1 cellular context compared by ENCODE assay signal in the genomic region with DNA sequence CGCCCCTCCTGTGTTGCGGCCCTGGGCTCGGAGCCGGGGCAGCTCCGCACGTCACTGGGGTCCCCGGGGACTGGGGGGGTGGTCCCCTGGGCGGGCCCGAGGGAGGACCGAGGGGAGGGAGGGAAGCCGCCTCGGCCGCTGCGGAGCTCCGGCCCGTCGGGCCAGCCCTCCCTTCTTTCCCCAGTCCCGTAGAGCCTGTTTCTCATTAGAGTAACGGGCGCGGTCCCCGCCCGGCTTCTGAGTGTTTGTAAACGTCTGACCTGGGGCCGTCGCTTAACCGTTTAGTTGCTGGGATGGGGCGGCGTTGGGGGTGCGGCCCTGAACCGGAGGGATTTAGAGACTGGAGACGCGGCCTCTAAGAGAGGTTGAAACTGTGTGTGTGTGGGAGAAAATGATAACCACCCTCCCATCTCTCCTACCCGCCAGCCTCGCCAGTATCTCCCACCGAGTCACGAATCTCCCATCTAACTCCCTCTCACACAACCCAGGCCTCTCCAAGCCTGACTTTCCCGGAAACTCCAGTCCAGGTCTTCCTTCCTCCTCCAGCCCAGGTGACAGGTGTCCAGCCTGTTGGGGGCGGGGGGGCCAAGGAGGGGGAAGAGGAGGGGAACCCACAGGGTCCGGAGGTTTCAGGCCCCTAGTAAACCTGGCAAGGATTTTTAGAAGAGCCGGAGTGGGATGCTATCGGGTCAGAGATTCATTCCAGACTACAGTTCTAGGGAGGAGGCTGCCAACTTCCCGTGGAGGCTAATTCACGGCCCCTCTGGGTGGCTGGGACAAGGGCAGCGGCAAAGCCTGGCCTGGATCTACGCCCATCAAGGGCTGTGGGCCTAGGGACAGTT.
TF ChIP-seq lines count a peak whose summit lies in the region.

No MANE protein-coding gene starts in this region.

TF ChIP-seq in HepG2, 621 proteins besides CTCF, POLR2A, EP300 and RAD21 (continued from another document and continues in another):
- TF ChIP-seq, protein P1, sequence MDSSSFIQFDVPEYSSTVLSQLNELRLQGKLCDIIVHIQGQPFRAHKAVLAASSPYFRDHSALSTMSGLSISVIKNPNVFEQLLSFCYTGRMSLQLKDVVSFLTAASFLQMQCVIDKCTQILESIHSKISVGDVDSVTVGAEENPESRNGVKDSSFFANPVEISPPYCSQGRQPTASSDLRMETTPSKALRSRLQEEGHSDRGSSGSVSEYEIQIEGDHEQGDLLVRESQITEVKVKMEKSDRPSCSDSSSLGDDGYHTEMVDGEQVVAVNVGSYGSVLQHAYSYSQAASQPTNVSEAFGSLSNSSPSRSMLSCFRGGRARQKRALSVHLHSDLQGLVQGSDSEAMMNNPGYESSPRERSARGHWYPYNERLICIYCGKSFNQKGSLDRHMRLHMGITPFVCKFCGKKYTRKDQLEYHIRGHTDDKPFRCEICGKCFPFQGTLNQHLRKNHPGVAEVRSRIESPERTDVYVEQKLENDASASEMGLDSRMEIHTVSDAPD (CRISPR knock-in tag; IDR thresholded peaks at IDR 0.05): peak; percentile 83; the same call in 1 of the 2 replicates
- TF ChIP-seq, protein P2, sequence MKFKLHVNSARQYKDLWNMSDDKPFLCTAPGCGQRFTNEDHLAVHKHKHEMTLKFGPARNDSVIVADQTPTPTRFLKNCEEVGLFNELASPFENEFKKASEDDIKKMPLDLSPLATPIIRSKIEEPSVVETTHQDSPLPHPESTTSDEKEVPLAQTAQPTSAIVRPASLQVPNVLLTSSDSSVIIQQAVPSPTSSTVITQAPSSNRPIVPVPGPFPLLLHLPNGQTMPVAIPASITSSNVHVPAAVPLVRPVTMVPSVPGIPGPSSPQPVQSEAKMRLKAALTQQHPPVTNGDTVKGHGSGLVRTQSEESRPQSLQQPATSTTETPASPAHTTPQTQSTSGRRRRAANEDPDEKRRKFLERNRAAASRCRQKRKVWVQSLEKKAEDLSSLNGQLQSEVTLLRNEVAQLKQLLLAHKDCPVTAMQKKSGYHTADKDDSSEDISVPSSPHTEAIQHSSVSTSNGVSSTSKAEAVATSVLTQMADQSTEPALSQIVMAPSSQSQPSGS (CRISPR knock-in tag; IDR thresholded peaks at IDR 0.05): no peak; the same call in 1 of the 2 replicates
- TF ChIP-seq, protein P3, sequence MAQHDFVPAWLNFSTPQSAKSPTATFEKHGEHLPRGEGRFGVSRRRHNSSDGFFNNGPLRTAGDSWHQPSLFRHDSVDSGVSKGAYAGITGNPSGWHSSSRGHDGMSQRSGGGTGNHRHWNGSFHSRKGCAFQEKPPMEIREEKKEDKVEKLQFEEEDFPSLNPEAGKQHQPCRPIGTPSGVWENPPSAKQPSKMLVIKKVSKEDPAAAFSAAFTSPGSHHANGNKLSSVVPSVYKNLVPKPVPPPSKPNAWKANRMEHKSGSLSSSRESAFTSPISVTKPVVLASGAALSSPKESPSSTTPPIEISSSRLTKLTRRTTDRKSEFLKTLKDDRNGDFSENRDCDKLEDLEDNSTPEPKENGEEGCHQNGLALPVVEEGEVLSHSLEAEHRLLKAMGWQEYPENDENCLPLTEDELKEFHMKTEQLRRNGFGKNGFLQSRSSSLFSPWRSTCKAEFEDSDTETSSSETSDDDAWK (CRISPR knock-in tag; IDR thresholded peaks at IDR 0.05): no peak
- TF ChIP-seq, protein P4, sequence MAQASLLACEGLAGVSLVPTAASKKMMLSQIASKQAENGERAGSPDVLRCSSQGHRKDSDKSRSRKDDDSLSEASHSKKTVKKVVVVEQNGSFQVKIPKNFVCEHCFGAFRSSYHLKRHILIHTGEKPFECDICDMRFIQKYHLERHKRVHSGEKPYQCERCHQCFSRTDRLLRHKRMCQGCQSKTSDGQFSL (CRISPR knock-in tag; IDR thresholded peaks at IDR 0.05): peak; percentile 91
- no peak; the same call in 1 of the 2 replicates for TF ChIP-seq ZNF607 (CRISPR knock-in tag; IDR thresholded peaks at IDR 0.05; ENCODE audit: borderline replicate concordance)
- no peak for TF ChIP-seq ZSCAN22 (CRISPR knock-in tag; IDR thresholded peaks at IDR 0.05)
- TF ChIP-seq, protein P5, sequence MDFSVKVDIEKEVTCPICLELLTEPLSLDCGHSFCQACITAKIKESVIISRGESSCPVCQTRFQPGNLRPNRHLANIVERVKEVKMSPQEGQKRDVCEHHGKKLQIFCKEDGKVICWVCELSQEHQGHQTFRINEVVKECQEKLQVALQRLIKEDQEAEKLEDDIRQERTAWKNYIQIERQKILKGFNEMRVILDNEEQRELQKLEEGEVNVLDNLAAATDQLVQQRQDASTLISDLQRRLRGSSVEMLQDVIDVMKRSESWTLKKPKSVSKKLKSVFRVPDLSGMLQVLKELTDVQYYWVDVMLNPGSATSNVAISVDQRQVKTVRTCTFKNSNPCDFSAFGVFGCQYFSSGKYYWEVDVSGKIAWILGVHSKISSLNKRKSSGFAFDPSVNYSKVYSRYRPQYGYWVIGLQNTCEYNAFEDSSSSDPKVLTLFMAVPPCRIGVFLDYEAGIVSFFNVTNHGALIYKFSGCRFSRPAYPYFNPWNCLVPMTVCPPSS (IDR thresholded peaks at IDR 0.05): no peak
- no peak for TF ChIP-seq ONECUT2 (CRISPR knock-in tag; IDR thresholded peaks at IDR 0.05)
- no peak for TF ChIP-seq HOXA9 (CRISPR knock-in tag; IDR thresholded peaks at IDR 0.05; ENCODE audit: borderline replicate concordance)
- TF ChIP-seq ZNF350 (CRISPR knock-in tag; IDR thresholded peaks at IDR 0.05; ENCODE audit: borderline replicate concordance, low read depth): peak; percentile 79
- peak; percentile 93 for TF ChIP-seq NRL (CRISPR knock-in tag; IDR thresholded peaks at IDR 0.05; ENCODE audit: borderline replicate concordance)
- TF ChIP-seq, protein P6, sequence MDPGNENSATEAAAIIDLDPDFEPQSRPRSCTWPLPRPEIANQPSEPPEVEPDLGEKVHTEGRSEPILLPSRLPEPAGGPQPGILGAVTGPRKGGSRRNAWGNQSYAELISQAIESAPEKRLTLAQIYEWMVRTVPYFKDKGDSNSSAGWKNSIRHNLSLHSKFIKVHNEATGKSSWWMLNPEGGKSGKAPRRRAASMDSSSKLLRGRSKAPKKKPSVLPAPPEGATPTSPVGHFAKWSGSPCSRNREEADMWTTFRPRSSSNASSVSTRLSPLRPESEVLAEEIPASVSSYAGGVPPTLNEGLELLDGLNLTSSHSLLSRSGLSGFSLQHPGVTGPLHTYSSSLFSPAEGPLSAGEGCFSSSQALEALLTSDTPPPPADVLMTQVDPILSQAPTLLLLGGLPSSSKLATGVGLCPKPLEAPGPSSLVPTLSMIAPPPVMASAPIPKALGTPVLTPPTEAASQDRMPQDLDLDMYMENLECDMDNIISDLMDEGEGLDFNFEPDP (CRISPR knock-in tag; conservative IDR thresholded peaks at IDR 0.05): peak; percentile 97; the same call in 1 of the 2 replicates
- no peak; the same call in 1 of the 2 replicates for TF ChIP-seq AKAP8 (CRISPR knock-in tag; IDR thresholded peaks at IDR 0.05)
- TF ChIP-seq, protein P7, sequence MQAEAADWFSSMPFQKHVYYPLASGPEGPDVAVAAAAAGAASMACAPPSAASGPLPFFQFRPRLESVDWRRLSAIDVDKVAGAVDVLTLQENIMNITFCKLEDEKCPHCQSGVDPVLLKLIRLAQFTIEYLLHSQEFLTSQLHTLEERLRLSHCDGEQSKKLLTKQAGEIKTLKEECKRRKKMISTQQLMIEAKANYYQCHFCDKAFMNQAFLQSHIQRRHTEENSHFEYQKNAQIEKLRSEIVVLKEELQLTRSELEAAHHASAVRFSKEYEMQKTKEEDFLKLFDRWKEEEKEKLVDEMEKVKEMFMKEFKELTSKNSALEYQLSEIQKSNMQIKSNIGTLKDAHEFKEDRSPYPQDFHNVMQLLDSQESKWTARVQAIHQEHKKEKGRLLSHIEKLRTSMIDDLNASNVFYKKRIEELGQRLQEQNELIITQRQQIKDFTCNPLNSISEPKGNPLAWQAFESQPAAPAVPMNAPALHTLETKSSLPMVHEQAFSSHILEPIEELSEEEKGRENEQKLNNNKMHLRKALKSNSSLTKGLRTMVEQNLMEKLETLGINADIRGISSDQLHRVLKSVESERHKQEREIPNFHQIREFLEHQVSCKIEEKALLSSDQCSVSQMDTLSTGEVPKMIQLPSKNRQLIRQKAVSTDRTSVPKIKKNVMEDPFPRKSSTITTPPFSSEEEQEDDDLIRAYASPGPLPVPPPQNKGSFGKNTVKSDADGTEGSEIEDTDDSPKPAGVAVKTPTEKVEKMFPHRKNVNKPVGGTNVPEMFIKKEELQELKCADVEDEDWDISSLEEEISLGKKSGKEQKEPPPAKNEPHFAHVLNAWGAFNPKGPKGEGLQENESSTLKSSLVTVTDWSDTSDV (CRISPR knock-in tag; IDR thresholded peaks at IDR 0.05): peak; percentile 12; the same call in 1 of the 2 replicates
- peak; percentile 63; the same call in 1 of the 2 replicates for TF ChIP-seq DNMT1 (CRISPR knock-in tag; IDR thresholded peaks at IDR 0.05)
- TF ChIP-seq HNRNPK (IDR thresholded peaks at IDR 0.05; ENCODE audit: low read depth, low read length, poor library complexity, severe bottlenecking): peak; percentile 41
- TF ChIP-seq ZNF616 (CRISPR knock-in tag; IDR thresholded peaks at IDR 0.05; ENCODE audit: low read depth): no peak
- peak; percentile 70; the same call in 1 of the 2 replicates for TF ChIP-seq ZFP36L1 (CRISPR knock-in tag; IDR thresholded peaks at IDR 0.05)
- TF ChIP-seq HDAC6 (IDR thresholded peaks at IDR 0.05; ENCODE audit: low read depth, low read length): no peak
- 0 out of 2 replicates have a peak, but pooled peaks have one; percentile 13 for TF ChIP-seq ZNF292 (CRISPR knock-in tag; IDR thresholded peaks at IDR 0.05; ENCODE audit: borderline replicate concordance, low read depth)
- TF ChIP-seq FOXO1 (CRISPR knock-in tag; IDR thresholded peaks at IDR 0.05): peak; percentile 7; the same call in 1 of the 2 replicates
- TF ChIP-seq, protein P8, sequence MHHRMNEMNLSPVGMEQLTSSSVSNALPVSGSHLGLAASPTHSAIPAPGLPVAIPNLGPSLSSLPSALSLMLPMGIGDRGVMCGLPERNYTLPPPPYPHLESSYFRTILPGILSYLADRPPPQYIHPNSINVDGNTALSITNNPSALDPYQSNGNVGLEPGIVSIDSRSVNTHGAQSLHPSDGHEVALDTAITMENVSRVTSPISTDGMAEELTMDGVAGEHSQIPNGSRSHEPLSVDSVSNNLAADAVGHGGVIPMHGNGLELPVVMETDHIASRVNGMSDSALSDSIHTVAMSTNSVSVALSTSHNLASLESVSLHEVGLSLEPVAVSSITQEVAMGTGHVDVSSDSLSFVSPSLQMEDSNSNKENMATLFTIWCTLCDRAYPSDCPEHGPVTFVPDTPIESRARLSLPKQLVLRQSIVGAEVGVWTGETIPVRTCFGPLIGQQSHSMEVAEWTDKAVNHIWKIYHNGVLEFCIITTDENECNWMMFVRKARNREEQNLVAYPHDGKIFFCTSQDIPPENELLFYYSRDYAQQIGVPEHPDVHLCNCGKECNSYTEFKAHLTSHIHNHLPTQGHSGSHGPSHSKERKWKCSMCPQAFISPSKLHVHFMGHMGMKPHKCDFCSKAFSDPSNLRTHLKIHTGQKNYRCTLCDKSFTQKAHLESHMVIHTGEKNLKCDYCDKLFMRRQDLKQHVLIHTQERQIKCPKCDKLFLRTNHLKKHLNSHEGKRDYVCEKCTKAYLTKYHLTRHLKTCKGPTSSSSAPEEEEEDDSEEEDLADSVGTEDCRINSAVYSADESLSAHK (CRISPR knock-in tag; IDR thresholded peaks at IDR 0.05; ENCODE audit: borderline replicate concordance): no peak; the same call in 1 of the 2 replicates
- TF ChIP-seq MTF2 (CRISPR knock-in tag; IDR thresholded peaks at IDR 0.05; ENCODE audit: borderline replicate concordance): peak; percentile 98
- TF ChIP-seq, protein P9, sequence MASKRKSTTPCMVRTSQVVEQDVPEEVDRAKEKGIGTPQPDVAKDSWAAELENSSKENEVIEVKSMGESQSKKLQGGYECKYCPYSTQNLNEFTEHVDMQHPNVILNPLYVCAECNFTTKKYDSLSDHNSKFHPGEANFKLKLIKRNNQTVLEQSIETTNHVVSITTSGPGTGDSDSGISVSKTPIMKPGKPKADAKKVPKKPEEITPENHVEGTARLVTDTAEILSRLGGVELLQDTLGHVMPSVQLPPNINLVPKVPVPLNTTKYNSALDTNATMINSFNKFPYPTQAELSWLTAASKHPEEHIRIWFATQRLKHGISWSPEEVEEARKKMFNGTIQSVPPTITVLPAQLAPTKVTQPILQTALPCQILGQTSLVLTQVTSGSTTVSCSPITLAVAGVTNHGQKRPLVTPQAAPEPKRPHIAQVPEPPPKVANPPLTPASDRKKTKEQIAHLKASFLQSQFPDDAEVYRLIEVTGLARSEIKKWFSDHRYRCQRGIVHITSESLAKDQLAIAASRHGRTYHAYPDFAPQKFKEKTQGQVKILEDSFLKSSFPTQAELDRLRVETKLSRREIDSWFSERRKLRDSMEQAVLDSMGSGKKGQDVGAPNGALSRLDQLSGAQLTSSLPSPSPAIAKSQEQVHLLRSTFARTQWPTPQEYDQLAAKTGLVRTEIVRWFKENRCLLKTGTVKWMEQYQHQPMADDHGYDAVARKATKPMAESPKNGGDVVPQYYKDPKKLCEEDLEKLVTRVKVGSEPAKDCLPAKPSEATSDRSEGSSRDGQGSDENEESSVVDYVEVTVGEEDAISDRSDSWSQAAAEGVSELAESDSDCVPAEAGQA (IDR thresholded peaks at IDR 0.05; ENCODE audit: low read depth): 0 out of 2 replicates have a peak, but pooled peaks have one; percentile 11
- TF ChIP-seq, protein P9 (CRISPR knock-in tag; IDR thresholded peaks at IDR 0.05; ENCODE audit: borderline replicate concordance): no peak
- TF ChIP-seq THYN1 (CRISPR knock-in tag; IDR thresholded peaks at IDR 0.05; ENCODE audit: borderline replicate concordance, low read depth): 0 out of 2 replicates have a peak, but pooled peaks have one; percentile 82
- TF ChIP-seq ZNF615 (CRISPR knock-in tag; IDR thresholded peaks at IDR 0.05; ENCODE audit: borderline replicate concordance): no peak
- peak; percentile 58; the same call in 1 of the 2 replicates for TF ChIP-seq ZFP36L2 (CRISPR knock-in tag; IDR thresholded peaks at IDR 0.05)
- no peak for TF ChIP-seq ATF7-NPFF (CRISPR knock-in tag; IDR thresholded peaks at IDR 0.05; ENCODE audit: low read depth)
- no peak for TF ChIP-seq PAX8 (CRISPR knock-in tag; IDR thresholded peaks at IDR 0.05; ENCODE audit: borderline replicate concordance)
- peak; percentile 71; the same call in 1 of the 2 replicates for TF ChIP-seq TMF1 (CRISPR knock-in tag; IDR thresholded peaks at IDR 0.05; ENCODE audit: low read depth)
- TF ChIP-seq, protein P10, sequence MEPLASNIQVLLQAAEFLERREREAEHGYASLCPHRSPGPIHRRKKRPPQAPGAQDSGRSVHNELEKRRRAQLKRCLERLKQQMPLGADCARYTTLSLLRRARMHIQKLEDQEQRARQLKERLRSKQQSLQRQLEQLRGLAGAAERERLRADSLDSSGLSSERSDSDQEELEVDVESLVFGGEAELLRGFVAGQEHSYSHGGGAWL (CRISPR knock-in tag; IDR thresholded peaks at IDR 0.05): peak; percentile 44; the same call in 1 of the 2 replicates
- peak; percentile 12; the same call in 1 of the 2 replicates for TF ChIP-seq RARA (CRISPR knock-in tag; IDR thresholded peaks at IDR 0.05)
